ENCODE assay signal across 20 cellular contexts in genomic region chr3:149332227-149332765, GRCh38. TPM values are rescaled to one million over a fixed set of nuclear protein-coding genes. Genes with fewer than 3 reads are reported as not detected.
A peak's percentile ranks its signal among the peaks of the same experiment; 100 is the strongest.
DNase-seq lines count a peak whose midpoint lies in the region; ATAC-seq, FAIRE-seq and TF ChIP-seq lines count a peak whose summit lies in the region.
"Had no signal": no experiment of that assay in that cellular context is flagged by ENCODE, and none has a peak within 500 bp of the region (broad histone marks: within the 10 kb centered on the region; RNA-seq: fewer than 3 reads in every experiment).

No MANE protein-coding gene starts in this region.

- TF ChIP-seq POLR2A in endothelial cell of umbilical vein (IDR thresholded peaks at IDR 0.05; ENCODE audit: low read depth, low read length) (no peak), uterus (IDR thresholded peaks at IDR 0.05) (no peak), suprapubic skin (IDR thresholded peaks at IDR 0.05) (no peak)

- peak overlapping the region; percentile 97 for H3K9ac ChIP-seq in endothelial cell of umbilical vein (replicated peaks; ENCODE audit: extremely low read depth, insufficient read depth, low read length)

- ATAC-seq in right cardiac atrium = peak in 1 of 2 donors; percentile 17
- no peak for ATAC-seq in left cardiac atrium
- ATAC-seq: CD8-positive, alpha-beta T cell; stimulated activated naive B cell treated with anti-CD40 and anti-IgM and Interleukin-4, amounts not matched to agents 10 μg/mL and 1 μg/mL and 100 μg/mL, for 72 hours had no signal

- H3K27me3 ChIP-seq in right cardiac atrium (ENCODE audit: control insufficient read depth, insufficient read depth) (no peaks in the 10 kb centered on the region), endothelial cell of umbilical vein (ENCODE audit: control insufficient read depth in 2 of 2, insufficient read depth in 2 of 2, low read length in 2 of 2) (no peaks in the 10 kb centered on the region), uterus (no peaks in the 10 kb centered on the region), suprapubic skin (no peaks in the 10 kb centered on the region)
- H3K27me3 ChIP-seq: ascending aorta, neutrophil had no signal

- intact Hi-C loops in right cardiac atrium (cut with DNase I) (no loop called here), left cardiac atrium (cut with DNase I) (no loop called here), endothelial cell of umbilical vein (cut with micrococcal nuclease) (loop anchor here (1.0 to 5.0 kb wide), 4 partner anchors 8 to 377 kb away; no protein-coding TSS in a partner anchor), uterus (cut with DNase I; ENCODE audit: low total_unique reads) (no loop called here)

- peak overlapping the region; percentile 79 for H3K4me2 ChIP-seq in endothelial cell of umbilical vein (ENCODE audit: insufficient read depth, low read length)

- CTCF ChIA-PET in endothelial cell of umbilical vein (lab: Charles Lee) = interaction anchor here (0.8 to 5.2 kb wide), 18 partner anchors 8 to 377 kb away, joined by 3 to 61 read pairs (median 6); no protein-coding TSS in a partner anchor

- H3K4me1 ChIP-seq in right cardiac atrium (ENCODE audit: control insufficient read depth, insufficient read depth, low read length) (no peaks in the 10 kb centered on the region), endothelial cell of umbilical vein (ENCODE audit: control insufficient read depth, extremely low read depth, insufficient read depth, low read length) (peaks cover 54% of the 10 kb centered on the region), uterus (no peaks in the 10 kb centered on the region), suprapubic skin (no peaks in the 10 kb centered on the region)

- WGBS in right cardiac atrium = 11% methylated on average over 1 of the region's 1 CpG
- WGBS in suprapubic skin = 18% methylated on average over 1 of the region's 1 CpG

- H3K9me3 ChIP-seq in right cardiac atrium (ENCODE audit: control insufficient read depth, low read length) (no peaks in the 10 kb centered on the region), endothelial cell of umbilical vein (replicated peaks; ENCODE audit: control insufficient read depth, insufficient read depth, low read length) (no peaks in the 10 kb centered on the region), uterus (no peaks in the 10 kb centered on the region), suprapubic skin (no peaks in the 10 kb centered on the region)
- H3K9me3 ChIP-seq: ascending aorta, HAP-1, neutrophil had no signal

- in situ Hi-C loops in GM13977 (cut with MboI; ENCODE audit: low pct_unique_long_range_greater_than_20kb, low sequenced_read_pairs, unreplicated experiment) = no loop called here

- no peaks in the 10 kb centered on the region for H4K20me1 ChIP-seq in endothelial cell of umbilical vein (replicated peaks; ENCODE audit: control insufficient read depth, extremely low read depth, insufficient read depth, low read length)

- no peak for TF ChIP-seq EP300 in suprapubic skin (IDR thresholded peaks at IDR 0.05)

- H3K4me3 ChIP-seq in right cardiac atrium (ENCODE audit: low read length) (peak overlapping the region; percentile 57), endothelial cell of umbilical vein (replicated peaks in 1 of 3; ENCODE audit: insufficient read depth in 1 of 3, low read depth in 1 of 3, low read length in 3 of 3) (peak overlapping the region; percentile 17 to 92 (median 35)), uterus (peak overlapping the region in 1 of 2 donors; percentile 6), suprapubic skin (no peak overlapping the region)
- H3K4me3 ChIP-seq: ascending aorta, HAP-1 had no signal

- H3K79me2 ChIP-seq in endothelial cell of umbilical vein (ENCODE audit: control insufficient read depth, insufficient read depth, low read length) = peaks cover 8% of the 10 kb centered on the region

- H3K36me3 ChIP-seq in endothelial cell of umbilical vein (ENCODE audit: control insufficient read depth in 2 of 2, extremely low read depth in 1 of 2, insufficient read depth in 2 of 2, low read length in 2 of 2) (peaks cover 2% of the 10 kb centered on the region in 2 experiments), uterus (no peaks in the 10 kb centered on the region), suprapubic skin (no peaks in the 10 kb centered on the region)
- H3K36me3 ChIP-seq: ascending aorta, HAP-1, neutrophil had no signal

- DNase-seq in right cardiac atrium (no peak), left cardiac atrium (no peak), endothelial cell of umbilical vein (ENCODE audit: low read depth, low spot score) (peak; percentile 81), lung microvascular endothelial cell (ENCODE audit: low read depth in 2 of 2) (peak; percentile 76 to 78), uterus (no peak), GM13977 (ENCODE audit: low spot score) (no peak), DMS79 treated with DMSO at 0.1 percent for 48 hours (lab: John Stamatoyannopoulos, UW) (no peak), suprapubic skin (ENCODE audit: low spot score in 2 of 2) (no peak)
- DNase-seq: activated CD4-positive, alpha-beta T cell treated with anti-CD3 and anti-CD28 coated beads for 1 hour; activated gamma-delta T cell treated with Interleukin-2 at 50 U/mL for 16 hours; CD8-positive, alpha-beta T cell; NCI-H1436 treated with DMSO at 0.1 percent for 48 hours; NCI-H2227 treated with DMSO at 0.1 percent for 48 hours; NK-92 treated with Interleukin-12 subunit alpha and Interleukin-12 subunit beta, amount 100 ng/mL, for 24 hours; stimulated activated naive B cell treated with anti-CD40 and anti-IgM and Interleukin-4, amounts not matched to agents 10 μg/mL and 1 μg/mL and 100 μg/mL, for 72 hours had no signal

- POLR2A ChIA-PET in endothelial cell of umbilical vein (lab: Charles Lee) = interaction anchor here (0.7 to 3.3 kb wide), 6 partner anchors 8 to 157 kb away, joined by 3 to 28 read pairs (median 12); partner anchors contain the start of gene TM4SF1

- peak; percentile 48 for FAIRE-seq in endothelial cell of umbilical vein (lab: Jason Lieb, UNC)
- FAIRE-seq: urothelium cell line had no signal

- BruUV-seq in endothelial cell of umbilical vein (replicated peaks; lab: Mats Ljungman, UMichigan) = no TSS peak

- no peak overlapping the region for H3K27ac ChIP-seq in right cardiac atrium (ENCODE audit: low read length)
- peak overlapping the region; percentile 92 for H3K27ac ChIP-seq in endothelial cell of umbilical vein (ENCODE audit: insufficient read depth, low read depth, low read length)
- peak overlapping the region; percentile 31 to 74 for H3K27ac ChIP-seq in uterus
- no peak overlapping the region for H3K27ac ChIP-seq in suprapubic skin
- H3K27ac ChIP-seq: neutrophil had no signal

- dilution Hi-C loops in endothelial cell of umbilical vein (cut with MboI; ENCODE audit: extremely low pct_ligation_motif_present, low sequenced_read_pairs) = no loop called here

- no peak overlapping the region for H2AFZ ChIP-seq in endothelial cell of umbilical vein (ENCODE audit: low read depth, low read length)

- no peaks in the 10 kb centered on the region for H3K9me1 ChIP-seq in endothelial cell of umbilical vein (replicated peaks; ENCODE audit: control insufficient read depth, extremely low read depth, insufficient read depth, low read length)

- TF ChIP-seq CTCF in endothelial cell of umbilical vein (IDR thresholded peaks at IDR 0.05; ENCODE audit: extremely low read depth in 1 of 2, insufficient read depth in 1 of 2, low read depth in 1 of 2, low read length in 2 of 2) (no peak), uterus (IDR thresholded peaks at IDR 0.05) (no peak), GM13977 (IDR thresholded peaks at IDR 0.05; ENCODE audit: extremely low read depth, insufficient read depth, missing control alignments) (no peak), suprapubic skin (IDR thresholded peaks at IDR 0.05) (no peak)

TF ChIP-seq in endothelial cell of umbilical vein, 7 proteins besides CTCF, POLR2A, EP300 and RAD21 (continues in another document):
- TF ChIP-seq MAX (IDR thresholded peaks at IDR 0.05; ENCODE audit: insufficient read depth, insufficient read length) (no peak), GATA2 (IDR thresholded peaks at IDR 0.05; ENCODE audit: insufficient read depth, insufficient read length, low read depth, low read length) (peak; percentile 28), FOS (IDR thresholded peaks at IDR 0.05; ENCODE audit: borderline replicate concordance, insufficient read depth, low read length) (peak; percentile 33), POLR2AphosphoS5 (IDR thresholded peaks at IDR 0.05; ENCODE audit: insufficient read depth, low read depth, low read length) (no peak)

RNA-seq across cellular contexts. Expression of gene TM4SF18, which starts 1.1 kb away (rescaled TPM):
- total RNA-seq in right cardiac atrium (1 to 10 TPM; 2.9 to 6.1 (median 5.2) TPM), left cardiac atrium (10 to 100 TPM; 12.5 to 13.2 TPM), endothelial cell of umbilical vein (142 and 158 TPM in 2 replicates), lung microvascular endothelial cell (150 and 273 TPM in 2 replicates), uterus (10 to 100 TPM in 3 of 4 donors, 1 to 10 TPM in 1; 6.7 to 35.5 (median 14.6) TPM), suprapubic skin (1 to 10 TPM; 1.8 to 7.9 (median 3.4) TPM)
- polyA plus RNA-seq in right cardiac atrium (4.5 TPM), endothelial cell of umbilical vein (150 and 163 TPM in 2 replicates)
- polyA plus RNA-seq in endothelial cell of umbilical vein (2011; cell fraction: cytosol; rRNA removed) = 116 and 149 TPM in 2 replicates
- 67.7 and 88.9 TPM in 2 replicates for polyA plus RNA-seq in endothelial cell of umbilical vein (2011; cell fraction: nucleus; rRNA removed)
- 19.9 and 43.2 TPM in 2 replicates for polyA plus RNA-seq in endothelial cell of umbilical vein (2012)
- polyA minus RNA-seq in endothelial cell of umbilical vein = 192 and 213 TPM in 2 replicates
- polyA minus RNA-seq in endothelial cell of umbilical vein (2011; cell fraction: cytosol; rRNA and poly(A)+ RNA removed) = not detected
- 66.9 and 78.8 TPM in 2 replicates for polyA minus RNA-seq in endothelial cell of umbilical vein (2011; cell fraction: nucleus; rRNA and poly(A)+ RNA removed)
- total RNA-seq: CD8-positive, alpha-beta T cell; T-helper 2 cell treated with Interferon-gamma antibody and Interleukin-4, amounts not matched to agents 100 ng/mL and 5 ng/mL, for 36 hours had no signal

RNA-seq across cellular contexts. Expression of gene TM4SF1, which starts 45.2 kb away (rescaled TPM):
- total RNA-seq in right cardiac atrium (100 to 1,000 TPM in 1 of 4 donors, 10 to 100 TPM in 3; 70.8 to 105 (median 83.6) TPM), left cardiac atrium (100 to 1,000 TPM; 125 to 194 TPM), endothelial cell of umbilical vein (559 and 619 TPM in 2 replicates), lung microvascular endothelial cell (1,181 and 1,820 TPM in 2 replicates), uterus (100 to 1,000 TPM; 102 to 118 (median 113) TPM), suprapubic skin (10 to 100 TPM; 80.4 to 96.4 (median 83.6) TPM)
- polyA plus RNA-seq in right cardiac atrium (130 TPM), endothelial cell of umbilical vein (1,270 and 1,407 TPM in 2 replicates)
- 1,095 and 1,145 TPM in 2 replicates for polyA plus RNA-seq in endothelial cell of umbilical vein (2011; cell fraction: cytosol; rRNA removed)
- polyA plus RNA-seq in endothelial cell of umbilical vein (2011; cell fraction: nucleus; rRNA removed) = 679 and 727 TPM in 2 replicates
- polyA plus RNA-seq in endothelial cell of umbilical vein (2012) = 331 and 379 TPM in 2 replicates
- polyA minus RNA-seq in endothelial cell of umbilical vein = 1,191 and 1,311 TPM in 2 replicates
- polyA minus RNA-seq in endothelial cell of umbilical vein (2011; cell fraction: cytosol; rRNA and poly(A)+ RNA removed) = 916 TPM
- polyA minus RNA-seq in endothelial cell of umbilical vein (2011; cell fraction: nucleus; rRNA and poly(A)+ RNA removed) = 436 and 623 TPM in 2 replicates
- total RNA-seq: CD8-positive, alpha-beta T cell; T-helper 2 cell treated with Interferon-gamma antibody and Interleukin-4, amounts not matched to agents 100 ng/mL and 5 ng/mL, for 36 hours had no signal

Comparison
In these comparisons a context has a peak if more than half of its experiments do, and no peak if none do; other contexts are left out.
1. DNase-seq: peak in endothelial cell of umbilical vein (single experiment) and lung microvascular endothelial cell (2 of 2); none in right cardiac atrium (0 of 3), left cardiac atrium (single experiment), uterus (0 of 2), GM13977 (single experiment), DMS79 treated with DMSO at 0.1 percent for 48 hours (single experiment) and suprapubic skin (0 of 2).
2. H3K27ac ChIP-seq: peak in endothelial cell of umbilical vein (single experiment) and uterus (2 of 2); none in right cardiac atrium (single experiment) and suprapubic skin (single experiment).